In the genomic region with DNA sequence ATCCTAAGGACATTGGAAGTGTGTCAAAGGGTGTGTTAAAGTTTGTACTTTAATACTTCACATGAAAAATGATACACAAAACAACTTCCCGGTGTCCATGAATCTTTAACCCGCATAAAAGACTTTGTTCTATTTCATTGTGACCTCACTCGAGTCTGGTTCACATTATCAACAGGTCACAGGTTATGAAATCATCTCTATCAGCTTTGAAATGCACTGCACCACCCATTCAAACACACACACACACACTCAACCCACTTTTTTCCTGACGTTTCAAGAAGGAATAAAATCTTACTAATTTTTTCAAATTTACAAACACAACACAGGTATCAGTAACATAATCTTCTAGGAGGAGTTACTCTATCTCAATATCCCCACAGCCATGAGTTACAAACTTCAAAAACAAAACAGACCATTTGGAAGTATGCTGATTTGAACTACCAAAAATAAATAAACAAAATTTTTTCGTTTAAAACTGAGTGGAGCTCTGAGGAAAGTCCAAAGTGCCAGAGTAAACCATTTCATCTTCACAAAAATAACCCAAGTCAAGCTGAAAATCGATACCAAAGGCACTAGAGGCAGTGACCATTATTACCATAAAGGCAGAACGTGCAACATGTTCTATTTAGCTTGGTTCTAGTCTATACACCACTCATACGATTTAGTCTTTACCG, we compare ENCODE assay signal across 6 cellular contexts. TPM values are rescaled to one million over a fixed set of nuclear protein-coding genes. Genes with fewer than 3 reads are reported as not detected.
DNase-seq lines count a peak whose midpoint lies in the region; ATAC-seq, FAIRE-seq and TF ChIP-seq lines count a peak whose summit lies in the region.
"Had no signal": no experiment of that assay in that cellular context is flagged by ENCODE, and none has a peak within 500 bp of the region (broad histone marks: within the 10 kb centered on the region; RNA-seq: fewer than 3 reads in every experiment).

No MANE protein-coding gene starts in this region.

- H3K4me1 ChIP-seq in endothelial cell of umbilical vein (ENCODE audit: control insufficient read depth, extremely low read depth, insufficient read depth, low read length), result peaks cover 19% of the 10 kb centered on the region
- H3K4me1 ChIP-seq in gastrocnemius medialis, result peaks cover 52 to 56% of the 10 kb centered on the region in 2 donors

- in situ Hi-C loops in gastrocnemius medialis (cut with MboI; ENCODE audit: low sequenced_read_pairs in 4 of 4) (no loop called here), G401 (cut with HindIII; ENCODE audit: low sequenced_read_pairs) (no loop called here)

- no peak overlapping the region for H2AFZ ChIP-seq in endothelial cell of umbilical vein (ENCODE audit: low read depth, low read length)

- no TSS peak for BruUV-seq in endothelial cell of umbilical vein (replicated peaks; lab: Mats Ljungman, UMichigan)

- no peak for ATAC-seq in gastrocnemius medialis

- H3K4me2 ChIP-seq in endothelial cell of umbilical vein (ENCODE audit: insufficient read depth, low read length), result peak overlapping the region; percentile 40

- DNase-seq in OCI-M1 (lab: John Stamatoyannopoulos, UW) (peak; percentile 82), endothelial cell of umbilical vein (ENCODE audit: low read depth, low spot score) (no peak), gastrocnemius medialis (no peak), G401 (ENCODE audit: low spot score) (no peak), RCC 7860 (ENCODE audit: low spot score) (no peak)
- DNase-seq: effector CD4-positive, alpha-beta T cell had no signal

- TF ChIP-seq POLR2A in endothelial cell of umbilical vein (IDR thresholded peaks at IDR 0.05; ENCODE audit: low read depth, low read length), result no peak
- TF ChIP-seq POLR2A in gastrocnemius medialis (IDR thresholded peaks at IDR 0.05), result no peak

- POLR2A ChIA-PET in endothelial cell of umbilical vein (lab: Charles Lee), result no interaction called here

- CTCF ChIA-PET in endothelial cell of umbilical vein (lab: Charles Lee), result interaction anchor here (1.4 kb wide), 1 partner anchor 13 kb away, joined by 3 read pairs; no protein-coding TSS in a partner anchor

- no peaks in the 10 kb centered on the region for H4K20me1 ChIP-seq in endothelial cell of umbilical vein (replicated peaks; ENCODE audit: control insufficient read depth, extremely low read depth, insufficient read depth, low read length)

- H3K9me3 ChIP-seq in endothelial cell of umbilical vein (replicated peaks; ENCODE audit: control insufficient read depth, insufficient read depth, low read length), result no peaks in the 10 kb centered on the region
- no peaks in the 10 kb centered on the region for H3K9me3 ChIP-seq in gastrocnemius medialis

- intact Hi-C loops in endothelial cell of umbilical vein (cut with micrococcal nuclease), result no loop called here
- intact Hi-C loops in gastrocnemius medialis (cut with DNase I; ENCODE audit: low total_unique reads), result loop anchor here (5.0 to 10.0 kb wide), 3 partner anchors 124 to 192 kb away; a partner anchor contains a TSS

- TF ChIP-seq CTCF in endothelial cell of umbilical vein (IDR thresholded peaks at IDR 0.05; ENCODE audit: extremely low read depth in 1 of 2, insufficient read depth in 1 of 2, low read depth in 1 of 2, low read length in 2 of 2) (no peak), gastrocnemius medialis (IDR thresholded peaks at IDR 0.05 in 4 of 5, conservative IDR thresholded peaks at IDR 0.05 in 1 of 5) (no peak)

- H3K27me3 ChIP-seq in endothelial cell of umbilical vein (ENCODE audit: control insufficient read depth in 2 of 2, insufficient read depth in 2 of 2, low read length in 2 of 2) (no peaks in the 10 kb centered on the region), gastrocnemius medialis (no peaks in the 10 kb centered on the region)

- no peak overlapping the region for H3K9ac ChIP-seq in endothelial cell of umbilical vein (replicated peaks; ENCODE audit: extremely low read depth, insufficient read depth, low read length)

- no peaks in the 10 kb centered on the region for H3K9me1 ChIP-seq in endothelial cell of umbilical vein (replicated peaks; ENCODE audit: control insufficient read depth, extremely low read depth, insufficient read depth, low read length)

- no peak overlapping the region for H3K4me3 ChIP-seq in endothelial cell of umbilical vein (replicated peaks in 1 of 3; ENCODE audit: insufficient read depth in 1 of 3, low read depth in 1 of 3, low read length in 3 of 3)
- H3K4me3 ChIP-seq in gastrocnemius medialis, result peak overlapping the region in 3 of 4 donors; percentile 28 to 38 (median 34)

- dilution Hi-C loops in endothelial cell of umbilical vein (cut with MboI; ENCODE audit: extremely low pct_ligation_motif_present, low sequenced_read_pairs), result no loop called here

- H3K36me3 ChIP-seq in endothelial cell of umbilical vein (ENCODE audit: control insufficient read depth in 2 of 2, extremely low read depth in 1 of 2, insufficient read depth in 2 of 2, low read length in 2 of 2), result no peaks in the 10 kb centered on the region
- peaks cover 0 to 5% of the 10 kb centered on the region in 2 donors for H3K36me3 ChIP-seq in gastrocnemius medialis

- FAIRE-seq in endothelial cell of umbilical vein (lab: Jason Lieb, UNC) (no peak), RCC 7860 (lab: Jason Lieb, UNC) (no peak)

- peaks cover 12% of the 10 kb centered on the region for H3K79me2 ChIP-seq in endothelial cell of umbilical vein (ENCODE audit: control insufficient read depth, insufficient read depth, low read length)

- H3K27ac ChIP-seq in endothelial cell of umbilical vein (ENCODE audit: insufficient read depth, low read depth, low read length), result no peak overlapping the region
- H3K27ac ChIP-seq in gastrocnemius medialis, result peak overlapping the region; percentile 68 to 98 (median 96)

TF ChIP-seq in endothelial cell of umbilical vein, 7 proteins besides CTCF, POLR2A, EP300 and RAD21 (continues in another document):
- no peak for TF ChIP-seq POLR2AphosphoS5 (IDR thresholded peaks at IDR 0.05; ENCODE audit: insufficient read depth, low read depth, low read length)

RNA-seq across cellular contexts. Expression of a gene that starts 2.7 kb away (rescaled TPM):
- total RNA-seq in endothelial cell of umbilical vein (45.1 and 47.0 TPM in 2 replicates), gastrocnemius medialis (10 to 100 TPM; 64.8 to 96.6 (median 80.7) TPM)
- 17.9 and 18.6 TPM in 2 replicates for polyA plus RNA-seq in endothelial cell of umbilical vein
- 18.4 and 20.4 TPM in 2 replicates for polyA plus RNA-seq in endothelial cell of umbilical vein (2011; cell fraction: cytosol; rRNA removed)
- 32.6 and 35.5 TPM in 2 replicates for polyA plus RNA-seq in endothelial cell of umbilical vein (2011; cell fraction: nucleus; rRNA removed)
- polyA plus RNA-seq in endothelial cell of umbilical vein (2012), result 25.4 and 26.0 TPM in 2 replicates
- polyA minus RNA-seq in endothelial cell of umbilical vein, result 121 and 140 TPM in 2 replicates
- 34.8 TPM for polyA minus RNA-seq in endothelial cell of umbilical vein (2011; cell fraction: cytosol; rRNA and poly(A)+ RNA removed)
- 40.8 and 47.1 TPM in 2 replicates for polyA minus RNA-seq in endothelial cell of umbilical vein (2011; cell fraction: nucleus; rRNA and poly(A)+ RNA removed)
- total RNA-seq in G401 (2014; rRNA removed; shearing (Covaris generic)), result 27.7 and 32.2 TPM in 2 replicates

RNA-seq across cellular contexts. Expression of a gene that starts 2.7 kb away (rescaled TPM):
- total RNA-seq in endothelial cell of umbilical vein (14.3 and 18.8 TPM in 2 replicates), gastrocnemius medialis (1 to 10 TPM; 4.2 to 9.2 (median 6.8) TPM)
- polyA plus RNA-seq in endothelial cell of umbilical vein, result 29.0 and 36.8 TPM in 2 replicates
- 20.1 and 28.6 TPM in 2 replicates for polyA plus RNA-seq in endothelial cell of umbilical vein (2011; cell fraction: cytosol; rRNA removed)
- polyA plus RNA-seq in endothelial cell of umbilical vein (2011; cell fraction: nucleus; rRNA removed), result 41.5 and 42.1 TPM in 2 replicates
- 13.4 and 14.2 TPM in 2 replicates for polyA plus RNA-seq in endothelial cell of umbilical vein (2012)
- 11.1 and 12.0 TPM in 2 replicates for polyA minus RNA-seq in endothelial cell of umbilical vein
- polyA minus RNA-seq in endothelial cell of umbilical vein (2011; cell fraction: cytosol; rRNA and poly(A)+ RNA removed), result 3.3 TPM
- polyA minus RNA-seq in endothelial cell of umbilical vein (2011; cell fraction: nucleus; rRNA and poly(A)+ RNA removed), result 4.3 and 11.0 TPM in 2 replicates
- 31.4 and 39.4 TPM in 2 replicates for total RNA-seq in G401 (2014; rRNA removed; shearing (Covaris generic))

RNA-seq across cellular contexts. Expression of a gene that starts 24.3 kb away (rescaled TPM):
- total RNA-seq in endothelial cell of umbilical vein, result 6.2 and 8.5 TPM in 2 replicates
- polyA plus RNA-seq in endothelial cell of umbilical vein, result 8.7 and 9.7 TPM in 2 replicates
- 2.6 and 4.6 TPM in 2 replicates for polyA plus RNA-seq in endothelial cell of umbilical vein (2011; cell fraction: cytosol; rRNA removed)
- polyA plus RNA-seq in endothelial cell of umbilical vein (2011; cell fraction: nucleus; rRNA removed), result 53.3 and 66.2 TPM in 2 replicates
- 5.1 and 6.0 TPM in 2 replicates for polyA plus RNA-seq in endothelial cell of umbilical vein (2012)
- polyA minus RNA-seq in endothelial cell of umbilical vein, result 3.0 and 3.9 TPM in 2 replicates
- not detected for polyA minus RNA-seq in endothelial cell of umbilical vein (2011; cell fraction: cytosol; rRNA and poly(A)+ RNA removed)
- polyA minus RNA-seq in endothelial cell of umbilical vein (2011; cell fraction: nucleus; rRNA and poly(A)+ RNA removed), result 4.6 and 5.0 TPM in 2 replicates
- 1 to 10 TPM in 2 of 4 donors, under 1 TPM in 2; 0.33 to 1.8 (median 1.1) TPM for total RNA-seq in gastrocnemius medialis
- 0.68 and 2.5 TPM in 2 replicates for total RNA-seq in G401 (2014; rRNA removed; shearing (Covaris generic))

RNA-seq across cellular contexts. Expression of a gene that starts 35.5 kb away (rescaled TPM):
- 8.9 and 9.4 TPM in 2 replicates for total RNA-seq in endothelial cell of umbilical vein
- 4.9 and 5.7 TPM in 2 replicates for polyA plus RNA-seq in endothelial cell of umbilical vein
- polyA plus RNA-seq in endothelial cell of umbilical vein (2011; cell fraction: cytosol; rRNA removed), result 3.2 and 4.0 TPM in 2 replicates
- polyA plus RNA-seq in endothelial cell of umbilical vein (2011; cell fraction: nucleus; rRNA removed), result 29.1 and 29.8 TPM in 2 replicates
- 3.6 and 4.7 TPM in 2 replicates for polyA plus RNA-seq in endothelial cell of umbilical vein (2012)
- polyA minus RNA-seq in endothelial cell of umbilical vein, result 4.3 and 6.7 TPM in 2 replicates
- 13.1 TPM for polyA minus RNA-seq in endothelial cell of umbilical vein (2011; cell fraction: cytosol; rRNA and poly(A)+ RNA removed)
- 5.4 and 15.0 TPM in 2 replicates for polyA minus RNA-seq in endothelial cell of umbilical vein (2011; cell fraction: nucleus; rRNA and poly(A)+ RNA removed)
- 1 to 10 TPM; 2.5 to 6.4 (median 5.8) TPM for total RNA-seq in gastrocnemius medialis
- total RNA-seq in G401 (2014; rRNA removed; shearing (Covaris generic)), result 10.4 and 21.6 TPM in 2 replicates

RNA-seq across cellular contexts. Expression of a gene that starts 50.8 kb away (rescaled TPM):
- total RNA-seq in endothelial cell of umbilical vein, result not detected in 2 replicates
- polyA plus RNA-seq in endothelial cell of umbilical vein, result not detected in 2 replicates
- not detected in 2 replicates for polyA plus RNA-seq in endothelial cell of umbilical vein (2011; cell fraction: cytosol; rRNA removed)
- not detected in 2 replicates for polyA plus RNA-seq in endothelial cell of umbilical vein (2011; cell fraction: nucleus; rRNA removed)
- polyA plus RNA-seq in endothelial cell of umbilical vein (2012), result not detected in 2 replicates
- polyA minus RNA-seq in endothelial cell of umbilical vein, result not detected in 2 replicates
- polyA minus RNA-seq in endothelial cell of umbilical vein (2011; cell fraction: cytosol; rRNA and poly(A)+ RNA removed), result 4.3 TPM
- not detected in 2 replicates for polyA minus RNA-seq in endothelial cell of umbilical vein (2011; cell fraction: nucleus; rRNA and poly(A)+ RNA removed)
- total RNA-seq in gastrocnemius medialis, result under 1 TPM in 2 of 4 donors, not detected in 2; 0.02 to 0.07 TPM
- total RNA-seq in G401 (2014; rRNA removed; shearing (Covaris generic)), result 0.80 and 5.4 TPM in 2 replicates

Comparison
In these comparisons a context has a peak if more than half of its experiments do, and no peak if none do; other contexts are left out.
1. H3K4me3 ChIP-seq: peak in gastrocnemius medialis (3 of 4); none in endothelial cell of umbilical vein (0 of 3).